ENCODE assay signal across 13 cellular contexts in the genomic region with DNA sequence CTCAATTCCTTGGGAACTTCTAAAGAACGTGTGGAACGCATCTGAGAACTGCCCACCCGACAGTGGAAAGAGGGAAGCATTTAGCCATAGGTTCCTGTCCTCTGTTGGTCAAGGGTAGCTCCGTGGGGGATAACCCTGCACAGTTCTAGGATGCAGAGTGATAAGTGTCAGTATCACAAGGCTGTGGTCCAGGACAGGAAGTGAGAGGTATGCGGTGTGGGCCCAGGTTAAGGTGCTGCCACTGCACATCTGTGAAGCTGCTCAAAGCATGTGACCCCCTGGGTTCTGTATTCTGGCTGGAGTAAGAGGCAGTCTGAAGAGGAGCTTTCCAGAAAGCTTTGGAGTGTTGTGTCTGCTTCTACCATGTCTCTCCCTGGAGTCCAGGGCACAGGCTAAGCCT. TPM values are rescaled to one million over a fixed set of nuclear protein-coding genes. Genes with fewer than 3 reads are reported as not detected.
DNase-seq lines count a peak whose midpoint lies in the region; ATAC-seq, FAIRE-seq and TF ChIP-seq lines count a peak whose summit lies in the region.
"Had no signal": no experiment of that assay in that cellular context is flagged by ENCODE, and none has a peak within 500 bp of the region (broad histone marks: within the 10 kb centered on the region; RNA-seq: fewer than 3 reads in every experiment).

No MANE protein-coding gene starts in this region.

- CTCF ChIA-PET in HepG2 (lab: Yijun Ruan, JAX; ENCODE audit: low intra/inter-chr PET ratio, low total read pairs): no interaction called here

- H3K36me3 ChIP-seq in endodermal cell (ENCODE audit: control insufficient read depth, insufficient read depth, low read length) (no peaks in the 10 kb centered on the region), left ventricle myocardium inferior (no peaks in the 10 kb centered on the region), HepG2 (replicated peaks in 1 of 2; ENCODE audit: control insufficient read depth in 1 of 2, insufficient read depth in 2 of 2, low read length in 2 of 2) (no peaks in the 10 kb centered on the region)
- H3K36me3 ChIP-seq: brain microvascular endothelial cell, tibial nerve had no signal

- no peaks in the 10 kb centered on the region for H3K9me3 ChIP-seq in endodermal cell (ENCODE audit: control insufficient read depth, low read length)
- H3K9me3 ChIP-seq in left ventricle myocardium inferior (replicated peaks): no peaks in the 10 kb centered on the region
- no peaks in the 10 kb centered on the region for H3K9me3 ChIP-seq in HepG2 (ENCODE audit: low read length)
- H3K9me3 ChIP-seq: mucosa of descending colon, tibial nerve had no signal

- H3K4me2 ChIP-seq in HepG2 (ENCODE audit: low read depth, low read length): no peak overlapping the region

- H2AFZ ChIP-seq in HepG2 (ENCODE audit: low read length): no peak overlapping the region

- POLR2A ChIA-PET in HepG2 (lab: Yijun Ruan, JAX): interaction anchor here (0.9 to 3.4 kb wide), 4 partner anchors 9 to 46 kb away, joined by 3 to 14 read pairs (median 6); no protein-coding TSS in a partner anchor

- H3K27ac ChIP-seq in endodermal cell (ENCODE audit: low read depth, low read length): no peak overlapping the region
- no peak overlapping the region for H3K27ac ChIP-seq in left ventricle myocardium inferior (replicated peaks)
- no peak overlapping the region for H3K27ac ChIP-seq in HepG2 (ENCODE audit: extremely low read length, insufficient read depth, low read length)
- H3K27ac ChIP-seq: brain microvascular endothelial cell, tibial nerve had no signal

- FAIRE-seq in HepG2 (lab: Jason Lieb, UNC): no peak

- no peaks in the 10 kb centered on the region for H3K36me3 Mint-ChIP-seq in endodermal cell (ENCODE audit: low read depth)

- ATAC-seq in GM18867 (IDR thresholded peaks at IDR 0.05; ENCODE audit: unreplicated experiment) (peak; percentile 99), GM21423 (IDR thresholded peaks at IDR 0.05; ENCODE audit: unreplicated experiment) (peak; percentile 98), HG03135 (IDR thresholded peaks at IDR 0.05; ENCODE audit: unreplicated experiment) (peak; percentile 95), HepG2 (no peak)
- ATAC-seq: mucosa of descending colon had no signal

- no TSS peak for BruUV-seq in HepG2 (replicated peaks; lab: Mats Ljungman, UMichigan)

- in situ Hi-C loops in HepG2 (cut with HindIII; ENCODE audit: extremely low pct_ligation_motif_present, low pct_unique_long_range_greater_than_20kb): no loop called here

- H4K20me1 ChIP-seq in HepG2 (ENCODE audit: insufficient read depth, low read length): no peaks in the 10 kb centered on the region

- 94 to 98% methylated on average over 5 of the region's 5 CpGs for WGBS in endodermal cell (ENCODE audit: insufficient coverage in 1 of 2, insufficient read length in 1 of 2), 2 experiments
- WGBS in HepG2 (ENCODE audit: low lambda C conversion rate): 66% methylated on average over 5 of the region's 5 CpGs

- TF ChIP-seq RAD21 in HepG2 (CRISPR knock-in tag; IDR thresholded peaks at IDR 0.05): no peak

- H3K79me2 ChIP-seq in HepG2 (ENCODE audit: insufficient read depth, low read length): no peaks in the 10 kb centered on the region

- TF ChIP-seq POLR2A in HepG2 (IDR thresholded peaks at IDR 0.05; ENCODE audit: insufficient read depth in 1 of 2, low read depth in 2 of 2, low read length in 2 of 2): no peak

- H3K9ac ChIP-seq in endodermal cell (ENCODE audit: extremely low read depth, low read length, poor library complexity, severe bottlenecking) (no peak overlapping the region), HepG2 (ENCODE audit: insufficient read depth, low read depth, low read length) (no peak overlapping the region)

- H3K4me1 ChIP-seq in endodermal cell (ENCODE audit: control insufficient read depth, insufficient read depth, low read length) (peaks cover 23% of the 10 kb centered on the region), left ventricle myocardium inferior (peaks cover 23% of the 10 kb centered on the region), HepG2 (ENCODE audit: insufficient read depth, low read length) (peaks cover 68% of the 10 kb centered on the region)

- TF ChIP-seq EP300 in HepG2 (IDR thresholded peaks at IDR 0.05; ENCODE audit: low read depth in 2 of 2, low read length in 2 of 2) (no peak), HepG2 (CRISPR knock-in tag; IDR thresholded peaks at IDR 0.05; ENCODE audit: borderline replicate concordance) (no peak)

- H3K27ac Mint-ChIP-seq in endodermal cell: no peak overlapping the region

- intact Hi-C loops in left ventricle myocardium inferior (cut with micrococcal nuclease): no loop called here
- intact Hi-C loops in HepG2 (cut with micrococcal nuclease; ENCODE audit: unreplicated experiment): no loop called here

- TF ChIP-seq CTCF in endodermal cell (conservative IDR thresholded peaks at IDR 0.05) (no peak), left ventricle myocardium inferior (IDR thresholded peaks at IDR 0.05; ENCODE audit: borderline replicate concordance) (no peak), HepG2 (CRISPR knock-in tag; IDR thresholded peaks at IDR 0.05) (no peak)

- H3K4me1 Mint-ChIP-seq in endodermal cell: peaks cover 46% of the 10 kb centered on the region

- H3K4me3 Mint-ChIP-seq in endodermal cell: no peak overlapping the region

- H3K4me3 ChIP-seq in endodermal cell (ENCODE audit: low read length): no peak overlapping the region
- no peak overlapping the region for H3K4me3 ChIP-seq in left ventricle myocardium inferior
- no peak overlapping the region for H3K4me3 ChIP-seq in HepG2 (replicated peaks in 1 of 3; ENCODE audit: insufficient read depth in 1 of 3, low read depth in 2 of 3, low read length in 3 of 3)
- H3K4me3 ChIP-seq: mucosa of descending colon, tibial nerve had no signal

- no peaks in the 10 kb centered on the region for H3K27me3 Mint-ChIP-seq in endodermal cell (ENCODE audit: insufficient read depth)

- H3K27me3 ChIP-seq in endodermal cell (ENCODE audit: control insufficient read depth, insufficient read depth, low read length, poor library complexity, severe bottlenecking): no peaks in the 10 kb centered on the region
- peaks cover 49% of the 10 kb centered on the region for H3K27me3 ChIP-seq in left ventricle myocardium inferior (ENCODE audit: low read depth)
- no peaks in the 10 kb centered on the region; a peak in 1 of 5 replicates for H3K27me3 ChIP-seq in HepG2 (ENCODE audit: control insufficient read depth in 1 of 2, insufficient read depth in 2 of 2, low read length in 2 of 2)
- H3K27me3 ChIP-seq: tibial nerve had no signal

- DNase-seq in endodermal cell: peak; percentile 47
- DNase-seq in ecto neural progenitor cell (ENCODE audit: low spot score): no peak
- no peak for DNase-seq in left ventricle myocardium inferior
- no peak for DNase-seq in HepG2 (ENCODE audit: low spot score)
- no peak for DNase-seq in DMS 273 (lab: John Stamatoyannopoulos, UW; ENCODE audit: unreplicated experiment)
- DNase-seq: brain microvascular endothelial cell; GF-D8; mucosa of descending colon; stimulated activated CD4-positive, alpha-beta T cell treated with anti-CD3 and anti-CD28 coated beads, Interleukin-12 subunit alpha, Interleukin-12 subunit beta, amount 100 ng/mL, for 4 hours had no signal

- no peaks in the 10 kb centered on the region for H3K9me3 Mint-ChIP-seq in endodermal cell

TF ChIP-seq in HepG2, 621 proteins besides CTCF, POLR2A, EP300 and RAD21 (continues in another document):
- TF ChIP-seq, protein P1, sequence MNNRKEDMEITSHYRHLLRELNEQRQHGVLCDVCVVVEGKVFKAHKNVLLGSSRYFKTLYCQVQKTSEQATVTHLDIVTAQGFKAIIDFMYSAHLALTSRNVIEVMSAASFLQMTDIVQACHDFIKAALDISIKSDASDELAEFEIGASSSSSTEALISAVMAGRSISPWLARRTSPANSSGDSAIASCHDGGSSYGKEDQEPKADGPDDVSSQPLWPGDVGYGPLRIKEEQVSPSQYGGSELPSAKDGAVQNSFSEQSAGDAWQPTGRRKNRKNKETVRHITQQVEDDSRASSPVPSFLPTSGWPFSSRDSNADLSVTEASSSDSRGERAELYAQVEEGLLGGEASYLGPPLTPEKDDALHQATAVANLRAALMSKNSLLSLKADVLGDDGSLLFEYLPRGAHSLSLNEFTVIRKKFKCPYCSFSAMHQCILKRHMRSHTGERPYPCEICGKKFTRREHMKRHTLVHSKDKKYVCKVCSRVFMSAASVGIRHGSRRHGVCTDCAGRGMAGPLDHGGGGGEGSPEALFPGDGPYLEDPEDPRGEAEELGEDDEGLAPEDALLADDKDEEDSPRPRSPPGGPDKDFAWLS (CRISPR knock-in tag; IDR thresholded peaks at IDR 0.05; ENCODE audit: borderline replicate concordance): no peak

RNA-seq across cellular contexts. Expression of a gene that starts 51.7 kb away (rescaled TPM):
- total RNA-seq in endodermal cell (10 to 100 TPM in 1 of 2 donors, 1 to 10 TPM in 1; 2.1 to 17.5 TPM), left ventricle myocardium inferior (13.4 TPM), HepG2 (2016; rRNA removed; fragmentation: Illumina TruSeq; extraction: Trizol) (15.0 and 19.8 TPM in 2 replicates)
- polyA plus RNA-seq in endodermal cell (2013, experiment 1 of 2): 63.6 TPM
- 67.6 TPM for polyA plus RNA-seq in endodermal cell (2013, experiment 2 of 2)
- total RNA-seq in HepG2 (2016; cell fraction: cytosol; rRNA removed; fragmentation: Illumina TruSeq; extraction: Trizol; ENCODE audit: low read depth): 16.2 and 16.8 TPM in 2 replicates
- 14.9 and 18.9 TPM in 2 replicates for total RNA-seq in HepG2 (2016; cell fraction: insoluble cytoplasmic fraction; rRNA removed; fragmentation: Illumina TruSeq; extraction: Trizol)
- total RNA-seq in HepG2 (2016; cell fraction: membrane; rRNA removed; fragmentation: Illumina TruSeq; extraction: Trizol): 17.2 and 18.1 TPM in 2 replicates
- 20.8 and 25.5 TPM in 2 replicates for total RNA-seq in HepG2 (2016; cell fraction: nucleus; rRNA removed; fragmentation: Illumina TruSeq; extraction: Trizol)
- polyA plus RNA-seq in HepG2 (2011; rRNA removed): 15.4 and 16.6 TPM in 2 replicates
- polyA plus RNA-seq in HepG2 (2011; cell fraction: cytosol; rRNA removed): 13.8 and 15.8 TPM in 2 replicates
- polyA plus RNA-seq in HepG2 (2011; cell fraction: nucleus; rRNA removed): 27.8 and 33.4 TPM in 2 replicates
- 20.4 and 25.8 TPM in 2 replicates for polyA plus RNA-seq in HepG2 (2012)
- polyA plus RNA-seq in HepG2 (2016; cell fraction: cytosol; fragmentation: Illumina TruSeq; extraction: Trizol; ENCODE audit: low read depth): 3.5 and 4.3 TPM in 2 replicates
- 14.5 and 15.2 TPM in 2 replicates for polyA plus RNA-seq in HepG2 (2016; cell fraction: insoluble cytoplasmic fraction; fragmentation: Illumina TruSeq; extraction: Trizol; ENCODE audit: low read depth)
- 4.3 and 4.5 TPM in 2 replicates for polyA plus RNA-seq in HepG2 (2016; cell fraction: membrane; fragmentation: Illumina TruSeq; extraction: Trizol; ENCODE audit: low read depth)
- polyA plus RNA-seq in HepG2 (2016; cell fraction: nucleus; fragmentation: Illumina TruSeq; extraction: Trizol; ENCODE audit: insufficient read depth, low read depth): 31.4 and 34.9 TPM in 2 replicates
- polyA minus RNA-seq in HepG2 (2011; rRNA and poly(A)+ RNA removed; ENCODE audit: low replicate concordance): 4.8 and 36.7 TPM in 2 replicates
- 37.8 and 44.8 TPM in 2 replicates for polyA minus RNA-seq in HepG2 (2011; cell fraction: cytosol; rRNA and poly(A)+ RNA removed)
- polyA minus RNA-seq in HepG2 (2011; cell fraction: nucleus; rRNA and poly(A)+ RNA removed): 45.6 and 54.7 TPM in 2 replicates
